ENCODE assay signal across 29 cellular contexts in the genomic region with DNA sequence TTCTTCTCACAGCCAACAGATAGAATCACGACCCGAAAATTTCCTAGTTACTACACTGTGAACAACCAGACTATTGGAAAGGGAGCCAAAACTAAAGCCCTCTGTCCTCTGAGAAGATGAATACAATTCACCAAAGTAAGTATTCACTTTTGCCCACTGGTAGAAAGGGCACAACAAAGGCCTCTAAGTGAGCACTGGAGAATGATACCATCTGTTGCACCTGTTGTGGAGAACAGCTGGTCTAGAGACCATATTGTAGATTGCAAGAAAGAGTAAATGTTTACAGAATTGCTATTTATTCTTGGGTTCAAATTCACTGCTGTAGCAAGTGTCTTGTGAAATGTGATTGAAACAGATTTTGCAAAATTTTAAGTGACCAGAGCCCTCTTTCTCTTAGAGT.
"Had no signal": no experiment of that assay in that cellular context is flagged by ENCODE, and none has a peak within 500 bp of the region (broad histone marks: within the 10 kb centered on the region; RNA-seq: fewer than 3 reads in every experiment).

No MANE protein-coding gene starts in this region.

- H3K4me1 ChIP-seq: breast epithelium, colonic mucosa had no signal

- H3K9ac ChIP-seq: KMS-11 had no signal

- H3K36me3 ChIP-seq: breast epithelium, colonic mucosa, MG63 had no signal

- H3K4me2 ChIP-seq: KMS-11 had no signal

- H3K4me1 Mint-ChIP-seq: activated B cell treated with CpG ODN at 0.5 μM for 24 hours; activated CD4-positive, alpha-beta T cell treated with anti-CD3 and anti-CD28 coated beads, Interleukin-2, amount 10 ng/mL, durations not matched to agents 24 days and 14 days; activated naive CD4-positive, alpha-beta T cell treated with anti-CD3 and anti-CD28 coated beads, Interleukin-2, amount 50 U/mL, for 24 hours had no signal

- DNase-seq: activated B cell treated with CpG ODN at 0.5 μM for 24 hours; activated CD4-positive, alpha-beta T cell treated with anti-CD3 and anti-CD28 coated beads for 1 hour; activated CD4-positive, alpha-beta T cell treated with anti-CD3 and anti-CD28 coated beads, Interleukin-2, amount 10 ng/mL, durations not matched to agents 24 days and 14 days; activated CD4-positive, alpha-beta T cell treated with anti-CD3 and anti-CD28 coated beads, Interleukin-2, amount 50 U/mL, for 48 hours; activated effector memory CD4-positive, alpha-beta T cell treated with Interleukin-2 at 50 U/mL for 16 hours; activated naive CD4-positive, alpha-beta T cell; activated T-cell treated with anti-CD3 and anti-CD28 coated beads for 4 hours; aorta; caudate nucleus; colonic mucosa; MG63; MV-4-11; NCI-H1105; NCI-H1436; NCI-H187 treated with DMSO at 0.1 percent for 48 hours; NCI-H2081 treated with DMSO at 0.1 percent for 48 hours; NCI-H2171; NCI-H2227 treated with DMSO at 0.1 percent for 48 hours; NCI-H446 treated with DMSO at 0.1 percent for 48 hours; NCI-H526; PC-3; SHP77; T-cell; T-helper 2 cell; T1000 had no signal

- H3K9me3 ChIP-seq: breast epithelium, colonic mucosa, MG63 had no signal

- H3K4me3 Mint-ChIP-seq: activated B cell treated with CpG ODN at 0.5 μM for 24 hours; activated CD4-positive, alpha-beta T cell treated with anti-CD3 and anti-CD28 coated beads, Interleukin-2, amount 10 ng/mL, durations not matched to agents 24 days and 14 days; activated naive CD4-positive, alpha-beta T cell treated with anti-CD3 and anti-CD28 coated beads, Interleukin-2, amount 50 U/mL, for 24 hours; T-cell had no signal

- ATAC-seq: PC-3, T-cell had no signal

- H3K27ac Mint-ChIP-seq: activated B cell treated with CpG ODN at 0.5 μM for 24 hours; activated CD4-positive, alpha-beta T cell treated with anti-CD3 and anti-CD28 coated beads, Interleukin-2, amount 10 ng/mL, durations not matched to agents 24 days and 14 days; activated naive CD4-positive, alpha-beta T cell treated with anti-CD3 and anti-CD28 coated beads, Interleukin-2, amount 50 U/mL, for 24 hours; T-cell had no signal

- H3K4me3 ChIP-seq: breast epithelium, colonic mucosa, MG63, SK-N-MC had no signal

- H3K27me3 ChIP-seq: breast epithelium, colonic mucosa, MG63 had no signal

- H3K27ac ChIP-seq: breast epithelium, colonic mucosa, KMS-11, SK-N-MC had no signal
